Comparison of ENCODE assay signal across 8 cellular contexts in the genomic region with DNA sequence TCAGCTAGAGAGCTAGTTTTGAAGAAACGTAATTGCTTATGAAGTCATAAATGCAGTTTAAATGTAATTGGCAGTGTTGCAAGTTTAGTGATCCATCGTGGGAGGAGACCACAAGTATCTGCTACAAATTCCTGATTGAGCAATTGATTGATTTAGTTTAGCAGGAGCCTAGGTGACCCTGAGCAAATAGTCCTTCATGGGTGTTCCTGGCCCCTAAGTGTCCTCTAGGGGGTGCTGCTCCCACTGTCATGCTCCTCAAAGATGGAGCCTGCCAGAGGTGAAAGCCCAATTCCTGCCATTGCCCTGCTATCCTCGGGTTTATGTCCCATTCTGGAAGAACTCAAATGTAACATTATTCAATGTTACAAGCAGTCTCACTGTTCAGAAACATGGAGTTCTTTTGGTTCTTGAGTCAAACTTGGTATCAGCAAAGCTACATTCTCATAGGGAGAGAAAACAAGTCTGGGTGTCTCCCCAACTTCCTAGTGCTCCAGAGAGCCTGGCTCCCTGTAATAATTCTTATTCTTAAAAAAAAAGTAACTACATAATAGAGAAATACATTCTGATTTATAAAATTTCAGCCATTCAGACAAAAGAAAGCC. TPM values are rescaled to one million over a fixed set of nuclear protein-coding genes. Genes with fewer than 3 reads are reported as not detected.
DNase-seq lines count a peak whose midpoint lies in the region; ATAC-seq, FAIRE-seq and TF ChIP-seq lines count a peak whose summit lies in the region.

No MANE protein-coding gene starts in this region.

- H3K36me3 Mint-ChIP-seq in naive B cell: no peaks in the 10 kb centered on the region
- peaks cover 0 to 3% of the 10 kb centered on the region in 2 donors for H3K36me3 Mint-ChIP-seq in stimulated activated naive B cell treated with anti-CD40 and anti-IgM and Interleukin-4, amounts not matched to agents 10 μg/mL and 1 μg/mL and 100 μg/mL, for 72 hours

- H3K4me3 Mint-ChIP-seq in naive B cell: no peak overlapping the region
- no peak overlapping the region for H3K4me3 Mint-ChIP-seq in stimulated activated naive B cell treated with anti-CD40 and anti-IgM and Interleukin-4, amounts not matched to agents 10 μg/mL and 1 μg/mL and 100 μg/mL, for 72 hours

- H3K4me1 Mint-ChIP-seq in naive B cell: peaks cover 0 to 2% (median 0%) of the 10 kb centered on the region in 3 donors
- H3K4me1 Mint-ChIP-seq in stimulated activated naive B cell treated with anti-CD40 and anti-IgM and Interleukin-4, amounts not matched to agents 10 μg/mL and 1 μg/mL and 100 μg/mL, for 72 hours: peaks cover 0 to 5% of the 10 kb centered on the region in 2 donors

- H3K27me3 Mint-ChIP-seq in naive B cell: no peaks in the 10 kb centered on the region
- no peaks in the 10 kb centered on the region for H3K27me3 Mint-ChIP-seq in stimulated activated naive B cell treated with anti-CD40 and anti-IgM and Interleukin-4, amounts not matched to agents 10 μg/mL and 1 μg/mL and 100 μg/mL, for 72 hours

- FAIRE-seq in D721Med (lab: Jason Lieb, UNC): no peak

- no peak overlapping the region for H3K27ac Mint-ChIP-seq in naive B cell
- H3K27ac Mint-ChIP-seq in stimulated activated naive B cell treated with anti-CD40 and anti-IgM and Interleukin-4, amounts not matched to agents 10 μg/mL and 1 μg/mL and 100 μg/mL, for 72 hours: no peak overlapping the region

- DNase-seq in D721Med (ENCODE audit: insufficient read length, low spot score) (peak; percentile 38), NCI-H82 (lab: John Stamatoyannopoulos, UW) (peak; percentile 88), epithelial cell of proximal tubule (ENCODE audit: low read depth) (no peak), naive B cell (peak; percentile 60)
- DNase-seq in activated CD8-positive, alpha-beta memory T cell treated with anti-CD3 and anti-CD28 coated beads for 24 hours: peak; percentile 79
- DNase-seq in stimulated activated naive B cell treated with anti-CD40 and anti-IgM and Interleukin-4, amounts not matched to agents 10 μg/mL and 1 μg/mL and 100 μg/mL, for 72 hours: peak; percentile 32

- peak; percentile 58 for ATAC-seq in HG02759 (IDR thresholded peaks at IDR 0.05; ENCODE audit: unreplicated experiment)
- ATAC-seq in naive B cell (ENCODE audit: low read depth in 2 of 2): peak; percentile 86 to 95
- ATAC-seq in stimulated activated naive B cell treated with anti-CD40 and anti-IgM and Interleukin-4, amounts not matched to agents 10 μg/mL and 1 μg/mL and 100 μg/mL, for 72 hours (replicated peaks): peak; percentile 87 to 89
- no peak for ATAC-seq in HG03469 (IDR thresholded peaks at IDR 0.05; ENCODE audit: unreplicated experiment)

- H3K9me3 Mint-ChIP-seq in naive B cell: no peaks in the 10 kb centered on the region
- H3K9me3 Mint-ChIP-seq in stimulated activated naive B cell treated with anti-CD40 and anti-IgM and Interleukin-4, amounts not matched to agents 10 μg/mL and 1 μg/mL and 100 μg/mL, for 72 hours: no peaks in the 10 kb centered on the region

- no peak overlapping the region for H3K4me3 ChIP-seq in epithelial cell of proximal tubule (ENCODE audit: low read depth, low read length)

- TF ChIP-seq CTCF in D721Med (IDR thresholded peaks at IDR 0.05; ENCODE audit: insufficient read depth, missing control alignments) (peak; percentile 80), epithelial cell of proximal tubule (conservative IDR thresholded peaks at IDR 0.05; ENCODE audit: low read depth, low read length) (peak; percentile 88)

RNA-seq across cellular contexts. Expression of a gene that starts 29.8 kb away (rescaled TPM):
- total RNA-seq in epithelial cell of proximal tubule: 19.7 and 20.0 TPM in 2 replicates
- 10 to 100 TPM in 4 of 6 donors, 1 to 10 TPM in 2; 4.3 to 15.4 (median 13.4) TPM for polyA plus RNA-seq in naive B cell (ENCODE audit: low read depth in 6 of 6)
